ENCODE assay signal across 1 cellular context in the genomic region with DNA sequence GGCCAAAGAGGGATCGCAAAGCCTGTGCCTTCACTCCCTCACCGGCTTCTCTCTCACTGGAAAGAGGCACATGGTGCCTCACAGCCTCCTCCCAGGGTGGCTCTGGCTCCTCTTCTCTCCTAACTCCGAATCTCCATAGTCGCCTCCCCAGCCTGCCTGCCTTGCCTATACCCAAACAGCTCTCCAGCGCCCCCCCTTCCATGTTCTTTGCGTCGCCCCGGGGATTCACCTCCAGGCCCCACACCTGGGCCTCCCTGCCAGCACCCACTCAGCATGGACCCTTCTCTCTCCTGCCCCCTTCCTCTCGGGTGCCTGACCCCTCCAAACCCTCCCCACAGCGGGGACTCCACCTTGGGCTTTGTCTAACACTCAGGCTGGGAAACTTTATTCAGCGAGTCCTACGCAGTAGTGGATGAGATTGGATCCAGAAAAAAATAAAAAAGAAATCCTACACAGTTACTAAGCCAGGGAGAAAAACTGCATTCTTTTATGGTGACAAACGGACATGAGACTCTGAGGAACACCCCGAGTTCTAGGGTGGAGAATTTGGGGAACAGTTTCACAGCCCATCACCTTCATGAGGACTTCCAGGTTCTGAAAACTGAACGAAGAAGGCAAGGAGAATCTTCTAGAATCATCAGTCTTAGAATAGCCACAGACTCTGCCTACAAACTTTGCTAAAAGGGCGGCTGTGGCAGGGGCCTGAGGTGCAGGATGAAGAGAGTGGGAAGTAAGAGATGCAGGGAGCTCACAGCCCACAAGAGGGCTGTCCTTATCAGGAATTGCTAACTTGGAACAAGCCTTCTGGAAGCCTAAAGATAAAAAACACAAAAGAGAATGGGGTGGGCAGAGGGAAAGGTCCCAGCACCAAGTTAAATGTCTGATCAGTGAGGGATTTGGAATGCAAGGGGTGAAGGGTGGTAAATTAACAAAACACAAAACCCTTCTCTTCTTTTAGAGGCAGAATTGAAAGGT.
TF ChIP-seq lines count a peak whose summit lies in the region.

No MANE protein-coding gene starts in this region.

TF ChIP-seq in K562, 482 proteins besides CTCF, POLR2A, EP300 and RAD21 (continued from another document and continues in another):
- TF ChIP-seq MECOM (CRISPR knock-in tag; IDR thresholded peaks at IDR 0.05) (no peak), NKRF (IDR thresholded peaks at IDR 0.05; ENCODE audit: borderline replicate concordance) (no peak), ZNF311 (CRISPR knock-in tag; IDR thresholded peaks at IDR 0.05) (no peak), CBX3 (IDR thresholded peaks at IDR 0.05; ENCODE audit: borderline replicate concordance in 1 of 2, low read length in 2 of 2) (no peak), ZFP36 (IDR thresholded peaks at IDR 0.05; ENCODE audit: low read depth, low read length, partially characterized antibody) (peak; percentile 70), MAFG (tag; conservative IDR thresholded peaks at IDR 0.05) (no peak), SP1 (CRISPR knock-in tag; IDR thresholded peaks at IDR 0.05) (no peak), ETS2 (tag; IDR thresholded peaks at IDR 0.05; ENCODE audit: borderline replicate concordance, poor library complexity, severe bottlenecking) (no peak), ZNF143 (CRISPR knock-in tag; IDR thresholded peaks at IDR 0.05) (no peak), E2F6 (IDR thresholded peaks at IDR 0.05; ENCODE audit: borderline replicate concordance in 1 of 2, extremely low read depth in 1 of 2, insufficient read depth in 1 of 2, insufficient read length in 1 of 2, low read depth in 1 of 2, low read length in 1 of 2, poor library complexity in 1 of 2, severe bottlenecking in 1 of 2) (peak in 1 of 2 experiments; percentile 35), CBFA2T3 (IDR thresholded peaks at IDR 0.05) (no peak), ZNF263 (CRISPR knock-in tag; IDR thresholded peaks at IDR 0.05; ENCODE audit: borderline replicate concordance) (no peak), SMARCC2 (IDR thresholded peaks at IDR 0.05; ENCODE audit: low read depth) (no peak), AFF1 (IDR thresholded peaks at IDR 0.05; ENCODE audit: low read depth in 1 of 2, partially characterized antibody in 2 of 2) (no peak), TARDBP (IDR thresholded peaks at IDR 0.05) (no peak), RFX7 (CRISPR knock-in tag; IDR thresholded peaks at IDR 0.05) (no peak), HCFC1 (IDR thresholded peaks at IDR 0.05; ENCODE audit: low read depth, low read length) (peak; percentile 65), SOX6 (IDR thresholded peaks at IDR 0.05) (no peak), MXI1 (IDR thresholded peaks at IDR 0.05; ENCODE audit: low read depth, low read length) (peak; percentile 83; the same call in 1 of the 2 replicates), ZNF134 (CRISPR knock-in tag; conservative IDR thresholded peaks at IDR 0.05) (no peak), MTA3 (IDR thresholded peaks at IDR 0.05; ENCODE audit: borderline replicate concordance) (no peak), ZSCAN32 (CRISPR knock-in tag; IDR thresholded peaks at IDR 0.05) (no peak), ZNF146 (CRISPR knock-in tag; IDR thresholded peaks at IDR 0.05; ENCODE audit: unreplicated experiment) (no peak), HNRNPUL1 (IDR thresholded peaks at IDR 0.05; ENCODE audit: low read length) (no peak), BACH1 (tag; IDR thresholded peaks at IDR 0.05) (no peak), CCAR2 (IDR thresholded peaks at IDR 0.05; ENCODE audit: low read depth, low read length) (no peak), ZNF766 (CRISPR knock-in tag; conservative IDR thresholded peaks at IDR 0.05) (no peak)
- TF ChIP-seq, protein P1, sequence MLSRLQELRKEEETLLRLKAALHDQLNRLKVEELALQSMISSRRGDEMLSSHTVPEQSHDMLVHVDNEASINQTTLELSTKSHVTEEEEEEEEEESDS (CRISPR knock-in tag; IDR thresholded peaks at IDR 0.05) = no peak
- TF ChIP-seq, protein P2, sequence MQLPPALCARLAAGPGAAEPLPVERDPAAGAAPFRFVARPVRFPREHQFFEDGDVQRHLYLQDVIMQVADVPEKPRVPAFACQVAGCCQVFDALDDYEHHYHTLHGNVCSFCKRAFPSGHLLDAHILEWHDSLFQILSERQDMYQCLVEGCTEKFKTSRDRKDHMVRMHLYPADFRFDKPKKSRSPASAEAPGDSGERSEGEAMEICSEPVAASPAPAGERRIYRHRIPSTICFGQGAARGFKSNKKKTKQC (CRISPR knock-in tag; IDR thresholded peaks at IDR 0.05) = no peak
- TF ChIP-seq, protein P3, sequence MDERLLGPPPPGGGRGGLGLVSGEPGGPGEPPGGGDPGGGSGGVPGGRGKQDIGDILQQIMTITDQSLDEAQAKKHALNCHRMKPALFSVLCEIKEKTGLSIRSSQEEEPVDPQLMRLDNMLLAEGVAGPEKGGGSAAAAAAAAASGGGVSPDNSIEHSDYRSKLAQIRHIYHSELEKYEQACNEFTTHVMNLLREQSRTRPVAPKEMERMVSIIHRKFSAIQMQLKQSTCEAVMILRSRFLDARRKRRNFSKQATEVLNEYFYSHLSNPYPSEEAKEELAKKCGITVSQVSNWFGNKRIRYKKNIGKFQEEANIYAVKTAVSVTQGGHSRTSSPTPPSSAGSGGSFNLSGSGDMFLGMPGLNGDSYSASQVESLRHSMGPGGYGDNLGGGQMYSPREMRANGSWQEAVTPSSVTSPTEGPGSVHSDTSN (CRISPR knock-in tag; IDR thresholded peaks at IDR 0.05; ENCODE audit: low read depth) = no peak
- TF ChIP-seq, protein P3 (tag; conservative IDR thresholded peaks at IDR 0.05; ENCODE audit: low read depth) = no peak
- TF ChIP-seq, protein P4, sequence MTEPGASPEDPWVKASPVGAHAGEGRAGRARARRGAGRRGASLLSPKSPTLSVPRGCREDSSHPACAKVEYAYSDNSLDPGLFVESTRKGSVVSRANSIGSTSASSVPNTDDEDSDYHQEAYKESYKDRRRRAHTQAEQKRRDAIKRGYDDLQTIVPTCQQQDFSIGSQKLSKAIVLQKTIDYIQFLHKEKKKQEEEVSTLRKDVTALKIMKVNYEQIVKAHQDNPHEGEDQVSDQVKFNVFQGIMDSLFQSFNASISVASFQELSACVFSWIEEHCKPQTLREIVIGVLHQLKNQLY (CRISPR knock-in tag; conservative IDR thresholded peaks at IDR 0.05) = no peak; a peak in 1 of 4 replicates
- TF ChIP-seq, protein P5, sequence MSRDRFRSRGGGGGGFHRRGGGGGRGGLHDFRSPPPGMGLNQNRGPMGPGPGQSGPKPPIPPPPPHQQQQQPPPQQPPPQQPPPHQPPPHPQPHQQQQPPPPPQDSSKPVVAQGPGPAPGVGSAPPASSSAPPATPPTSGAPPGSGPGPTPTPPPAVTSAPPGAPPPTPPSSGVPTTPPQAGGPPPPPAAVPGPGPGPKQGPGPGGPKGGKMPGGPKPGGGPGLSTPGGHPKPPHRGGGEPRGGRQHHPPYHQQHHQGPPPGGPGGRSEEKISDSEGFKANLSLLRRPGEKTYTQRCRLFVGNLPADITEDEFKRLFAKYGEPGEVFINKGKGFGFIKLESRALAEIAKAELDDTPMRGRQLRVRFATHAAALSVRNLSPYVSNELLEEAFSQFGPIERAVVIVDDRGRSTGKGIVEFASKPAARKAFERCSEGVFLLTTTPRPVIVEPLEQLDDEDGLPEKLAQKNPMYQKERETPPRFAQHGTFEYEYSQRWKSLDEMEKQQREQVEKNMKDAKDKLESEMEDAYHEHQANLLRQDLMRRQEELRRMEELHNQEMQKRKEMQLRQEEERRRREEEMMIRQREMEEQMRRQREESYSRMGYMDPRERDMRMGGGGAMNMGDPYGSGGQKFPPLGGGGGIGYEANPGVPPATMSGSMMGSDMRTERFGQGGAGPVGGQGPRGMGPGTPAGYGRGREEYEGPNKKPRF (IDR thresholded peaks at IDR 0.05; ENCODE audit: low read depth, low read length) = no peak
- TF ChIP-seq, protein P6, sequence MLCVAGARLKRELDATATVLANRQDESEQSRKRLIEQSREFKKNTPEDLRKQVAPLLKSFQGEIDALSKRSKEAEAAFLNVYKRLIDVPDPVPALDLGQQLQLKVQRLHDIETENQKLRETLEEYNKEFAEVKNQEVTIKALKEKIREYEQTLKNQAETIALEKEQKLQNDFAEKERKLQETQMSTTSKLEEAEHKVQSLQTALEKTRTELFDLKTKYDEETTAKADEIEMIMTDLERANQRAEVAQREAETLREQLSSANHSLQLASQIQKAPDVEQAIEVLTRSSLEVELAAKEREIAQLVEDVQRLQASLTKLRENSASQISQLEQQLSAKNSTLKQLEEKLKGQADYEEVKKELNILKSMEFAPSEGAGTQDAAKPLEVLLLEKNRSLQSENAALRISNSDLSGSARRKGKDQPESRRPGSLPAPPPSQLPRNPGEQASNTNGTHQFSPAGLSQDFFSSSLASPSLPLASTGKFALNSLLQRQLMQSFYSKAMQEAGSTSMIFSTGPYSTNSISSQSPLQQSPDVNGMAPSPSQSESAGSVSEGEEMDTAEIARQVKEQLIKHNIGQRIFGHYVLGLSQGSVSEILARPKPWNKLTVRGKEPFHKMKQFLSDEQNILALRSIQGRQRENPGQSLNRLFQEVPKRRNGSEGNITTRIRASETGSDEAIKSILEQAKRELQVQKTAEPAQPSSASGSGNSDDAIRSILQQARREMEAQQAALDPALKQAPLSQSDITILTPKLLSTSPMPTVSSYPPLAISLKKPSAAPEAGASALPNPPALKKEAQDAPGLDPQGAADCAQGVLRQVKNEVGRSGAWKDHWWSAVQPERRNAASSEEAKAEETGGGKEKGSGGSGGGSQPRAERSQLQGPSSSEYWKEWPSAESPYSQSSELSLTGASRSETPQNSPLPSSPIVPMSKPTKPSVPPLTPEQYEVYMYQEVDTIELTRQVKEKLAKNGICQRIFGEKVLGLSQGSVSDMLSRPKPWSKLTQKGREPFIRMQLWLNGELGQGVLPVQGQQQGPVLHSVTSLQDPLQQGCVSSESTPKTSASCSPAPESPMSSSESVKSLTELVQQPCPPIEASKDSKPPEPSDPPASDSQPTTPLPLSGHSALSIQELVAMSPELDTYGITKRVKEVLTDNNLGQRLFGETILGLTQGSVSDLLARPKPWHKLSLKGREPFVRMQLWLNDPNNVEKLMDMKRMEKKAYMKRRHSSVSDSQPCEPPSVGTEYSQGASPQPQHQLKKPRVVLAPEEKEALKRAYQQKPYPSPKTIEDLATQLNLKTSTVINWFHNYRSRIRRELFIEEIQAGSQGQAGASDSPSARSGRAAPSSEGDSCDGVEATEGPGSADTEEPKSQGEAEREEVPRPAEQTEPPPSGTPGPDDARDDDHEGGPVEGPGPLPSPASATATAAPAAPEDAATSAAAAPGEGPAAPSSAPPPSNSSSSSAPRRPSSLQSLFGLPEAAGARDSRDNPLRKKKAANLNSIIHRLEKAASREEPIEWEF (CRISPR knock-in tag; IDR thresholded peaks at IDR 0.05) = no peak
- TF ChIP-seq, protein P7, sequence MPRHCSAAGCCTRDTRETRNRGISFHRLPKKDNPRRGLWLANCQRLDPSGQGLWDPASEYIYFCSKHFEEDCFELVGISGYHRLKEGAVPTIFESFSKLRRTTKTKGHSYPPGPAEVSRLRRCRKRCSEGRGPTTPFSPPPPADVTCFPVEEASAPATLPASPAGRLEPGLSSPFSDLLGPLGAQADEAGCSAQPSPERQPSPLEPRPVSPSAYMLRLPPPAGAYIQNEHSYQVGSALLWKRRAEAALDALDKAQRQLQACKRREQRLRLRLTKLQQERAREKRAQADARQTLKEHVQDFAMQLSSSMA (CRISPR knock-in tag; IDR thresholded peaks at IDR 0.05) = no peak
